9 cellular contexts compared by ENCODE assay signal in the genomic region with DNA sequence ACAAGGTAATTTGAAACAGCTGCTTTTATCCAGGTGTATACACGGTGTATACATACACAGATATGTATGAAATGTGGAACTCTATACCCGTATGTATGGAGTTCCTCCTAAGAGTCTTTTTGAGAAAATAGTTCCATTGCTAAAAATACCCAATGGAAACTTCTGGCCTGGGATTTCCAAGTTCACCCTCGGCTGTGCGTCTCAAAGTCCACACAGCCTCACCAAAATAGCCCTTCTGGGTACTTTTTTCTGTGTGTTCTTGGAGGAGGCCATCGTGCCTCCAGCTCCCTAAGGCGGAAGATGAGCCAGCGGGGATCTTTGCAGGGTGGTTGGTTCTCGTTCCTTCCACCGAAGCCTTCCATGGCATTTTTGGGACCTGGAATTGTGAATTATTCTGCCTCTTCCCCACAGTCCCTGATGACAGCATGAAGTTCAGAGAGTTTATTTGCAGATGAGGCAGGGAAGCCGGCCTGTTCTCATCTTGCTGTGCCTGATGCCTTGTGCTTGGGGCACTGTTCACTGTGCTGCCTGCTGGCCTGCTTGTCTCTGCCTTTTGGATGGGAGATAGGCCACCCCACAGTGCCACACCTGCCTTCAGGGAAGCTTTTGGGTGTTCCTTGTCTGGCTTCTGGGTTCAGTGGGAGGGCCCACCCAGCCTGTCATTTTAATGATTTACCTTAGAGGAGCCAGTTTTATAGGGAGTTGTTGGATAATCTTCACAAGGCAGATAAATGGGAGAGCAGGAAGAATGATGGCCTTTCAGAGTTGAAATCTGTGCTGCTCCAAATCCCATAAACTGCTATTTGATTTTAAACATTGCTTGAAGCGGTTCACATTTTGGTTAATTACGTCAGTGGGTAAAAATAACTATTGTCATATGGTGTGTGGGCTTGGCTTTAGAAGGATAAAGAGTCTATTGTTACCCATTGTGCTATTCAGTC.
DNase-seq lines count a peak whose midpoint lies in the region; ATAC-seq and TF ChIP-seq lines count a peak whose summit lies in the region.
"Had no signal": no experiment of that assay in that cellular context is flagged by ENCODE, and none has a peak within 500 bp of the region (broad histone marks: within the 10 kb centered on the region; RNA-seq: fewer than 3 reads in every experiment).

No MANE protein-coding gene starts in this region.

- no peak overlapping the region for H3K4me3 ChIP-seq in left lung

- H3K36me3 ChIP-seq in left lung, result no peaks in the 10 kb centered on the region

- no peaks in the 10 kb centered on the region for H3K27me3 ChIP-seq in left lung

- peaks cover 4 to 55% of the 10 kb centered on the region in 2 donors for H3K4me1 ChIP-seq in left lung

- no peaks in the 10 kb centered on the region for H3K9me3 Mint-ChIP-seq in T-helper 2 cell treated with Interferon-gamma antibody and Interleukin-4, amounts not matched to agents 5 μg/mL and 100 μg/mL, for 36 hours
- peaks cover 0 to 2% (median 0%) of the 10 kb centered on the region in 6 donors for H3K9me3 Mint-ChIP-seq in immature natural killer cell
- no peaks in the 10 kb centered on the region for H3K9me3 Mint-ChIP-seq in stimulated activated naive B cell treated with anti-CD40 and anti-IgM and Interleukin-4, amounts not matched to agents 10 μg/mL and 1 μg/mL and 100 μg/mL, for 72 hours

- H3K27me3 Mint-ChIP-seq in T-helper 2 cell treated with Interferon-gamma antibody and Interleukin-4, amounts not matched to agents 5 μg/mL and 100 μg/mL, for 36 hours (ENCODE audit: low read depth), result no peaks in the 10 kb centered on the region
- H3K27me3 Mint-ChIP-seq in T-helper 17 cell, result no peaks in the 10 kb centered on the region
- peaks cover 2 to 4% (median 3%) of the 10 kb centered on the region in 3 donors for H3K27me3 Mint-ChIP-seq in immature natural killer cell (ENCODE audit: low read depth in 3 of 3)
- H3K27me3 Mint-ChIP-seq in stimulated activated naive B cell treated with anti-CD40 and anti-IgM and Interleukin-4, amounts not matched to agents 10 μg/mL and 1 μg/mL and 100 μg/mL, for 72 hours, result no peaks in the 10 kb centered on the region

- intact Hi-C loops in left lung (cut with DNase I), result loop anchor here in 1 of 2 donors (10.0 kb wide), 1 partner anchor 169 kb away; no protein-coding TSS in a partner anchor

- no peak overlapping the region for H3K27ac ChIP-seq in left lung

- H3K9me3 ChIP-seq in T-helper 17 cell (ENCODE audit: control insufficient read depth, low read length, poor library complexity, severe bottlenecking) (no peaks in the 10 kb centered on the region), left lung (no peaks in the 10 kb centered on the region)

- no peak overlapping the region for H3K4me3 Mint-ChIP-seq in T-helper 2 cell treated with Interferon-gamma antibody and Interleukin-4, amounts not matched to agents 5 μg/mL and 100 μg/mL, for 36 hours
- H3K4me3 Mint-ChIP-seq in T-helper 17 cell (no peak overlapping the region), immature natural killer cell (no peak overlapping the region)
- H3K4me3 Mint-ChIP-seq in stimulated activated naive B cell treated with anti-CD40 and anti-IgM and Interleukin-4, amounts not matched to agents 10 μg/mL and 1 μg/mL and 100 μg/mL, for 72 hours, result peak overlapping the region in 1 of 2 donors; percentile 2

- H3K4me1 Mint-ChIP-seq in T-helper 2 cell treated with Interferon-gamma antibody and Interleukin-4, amounts not matched to agents 5 μg/mL and 100 μg/mL, for 36 hours (ENCODE audit: low read depth), result peaks cover 61% of the 10 kb centered on the region
- peaks cover 44% of the 10 kb centered on the region for H3K4me1 Mint-ChIP-seq in T-helper 17 cell
- H3K4me1 Mint-ChIP-seq in immature natural killer cell, result peaks cover 63 to 97% of the 10 kb centered on the region in 2 donors
- H3K4me1 Mint-ChIP-seq in stimulated activated naive B cell treated with anti-CD40 and anti-IgM and Interleukin-4, amounts not matched to agents 10 μg/mL and 1 μg/mL and 100 μg/mL, for 72 hours, result peaks cover 60 to 85% of the 10 kb centered on the region in 2 donors

- peaks cover 6% of the 10 kb centered on the region for H3K36me3 Mint-ChIP-seq in T-helper 2 cell treated with Interferon-gamma antibody and Interleukin-4, amounts not matched to agents 5 μg/mL and 100 μg/mL, for 36 hours (ENCODE audit: low read depth)
- H3K36me3 Mint-ChIP-seq in T-helper 17 cell (ENCODE audit: low read depth) (no peaks in the 10 kb centered on the region), immature natural killer cell (no peaks in the 10 kb centered on the region)
- H3K36me3 Mint-ChIP-seq in stimulated activated naive B cell treated with anti-CD40 and anti-IgM and Interleukin-4, amounts not matched to agents 10 μg/mL and 1 μg/mL and 100 μg/mL, for 72 hours, result no peaks in the 10 kb centered on the region

- DNase-seq in T-helper 2 cell treated with Interferon-gamma antibody and Interleukin-4, amounts not matched to agents 5 μg/mL and 100 μg/mL, for 36 hours (ENCODE audit: low spot score), result no peak
- DNase-seq in T-helper 2 cell (no peak), T-helper 17 cell (no peak), immature natural killer cell (no peak), NCI-H1930 (lab: John Stamatoyannopoulos, UW) (no peak), dermis blood vessel endothelial cell (no peak), left lung (no peak)
- no peak for DNase-seq in stimulated activated naive B cell treated with anti-CD40 and anti-IgM and Interleukin-4, amounts not matched to agents 10 μg/mL and 1 μg/mL and 100 μg/mL, for 72 hours
- DNase-seq: SHP77 had no signal

- peak overlapping the region; percentile 18 for H3K27ac Mint-ChIP-seq in T-helper 2 cell treated with Interferon-gamma antibody and Interleukin-4, amounts not matched to agents 5 μg/mL and 100 μg/mL, for 36 hours
- H3K27ac Mint-ChIP-seq in T-helper 17 cell (peak overlapping the region; percentile 39), immature natural killer cell (peak overlapping the region in 5 of 6 donors; percentile 62 to 79 (median 73))
- H3K27ac Mint-ChIP-seq in stimulated activated naive B cell treated with anti-CD40 and anti-IgM and Interleukin-4, amounts not matched to agents 10 μg/mL and 1 μg/mL and 100 μg/mL, for 72 hours, result peak overlapping the region; percentile 62

- no peak for TF ChIP-seq CTCF in left lung (IDR thresholded peaks at IDR 0.05)

- no peak for ATAC-seq in T-helper 17 cell
- no peak for ATAC-seq in stimulated activated naive B cell treated with anti-CD40 and anti-IgM and Interleukin-4, amounts not matched to agents 10 μg/mL and 1 μg/mL and 100 μg/mL, for 72 hours (replicated peaks)
- ATAC-seq in left lung, result no peak

Comparison
In these comparisons a context has a peak if more than half of its experiments do, and no peak if none do; other contexts are left out.
1. H3K27ac Mint-ChIP-seq: peak in every context shown above with its lines; median percentile 73 in immature natural killer cell; 62 in stimulated activated naive B cell treated with anti-CD40 and anti-IgM and Interleukin-4, amounts not matched to agents 10 μg/mL and 1 μg/mL and 100 μg/mL, for 72 hours; 39 in T-helper 17 cell; 18 in T-helper 2 cell treated with Interferon-gamma antibody and Interleukin-4, amounts not matched to agents 5 μg/mL and 100 μg/mL, for 36 hours.